ENCODE assay signal across 2 cellular contexts in the genomic region with DNA sequence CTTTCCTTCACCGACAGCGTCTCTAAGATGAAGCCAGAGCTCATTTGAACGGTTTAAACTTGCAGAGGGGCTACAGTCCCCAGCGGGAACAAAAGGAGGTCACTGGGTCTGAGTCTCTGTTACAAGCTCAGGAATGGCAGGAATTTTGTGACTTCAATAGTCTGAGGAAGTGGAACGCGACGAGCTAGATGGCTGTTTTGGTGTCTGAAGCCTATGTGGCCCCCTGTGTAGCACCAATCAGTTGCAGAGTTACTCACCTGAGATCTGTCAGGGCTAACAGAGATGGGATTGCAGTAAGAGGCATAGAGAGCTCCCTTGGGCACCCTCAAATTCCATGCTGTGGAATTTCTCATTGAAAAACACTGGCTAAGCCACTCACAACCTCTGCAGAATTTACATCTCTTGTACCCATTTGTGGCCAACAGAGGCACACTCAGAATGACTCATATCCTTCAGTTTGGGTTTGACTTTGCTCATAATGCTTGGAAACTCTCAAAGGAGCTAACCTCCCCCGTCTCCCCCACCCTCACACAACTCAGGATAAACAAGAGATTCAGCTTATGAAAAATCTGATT.
A peak's percentile ranks its signal among the peaks of the same experiment; 100 is the strongest.
TF ChIP-seq lines count a peak whose summit lies in the region.

No MANE protein-coding gene starts in this region.

TF ChIP-seq in GM23338, 12 proteins besides CTCF, POLR2A, EP300 and RAD21 (continued from another document and continues in another):
- TF ChIP-seq EZH2 (IDR thresholded peaks at IDR 0.05; ENCODE audit: low read depth, unreplicated experiment) = no peak
- TF ChIP-seq CREB1 (CRISPR knock-in tag; IDR thresholded peaks at IDR 0.05; ENCODE audit: low read depth) = no peak; the same call in 1 of the 2 replicates
- TF ChIP-seq, protein P1, sequence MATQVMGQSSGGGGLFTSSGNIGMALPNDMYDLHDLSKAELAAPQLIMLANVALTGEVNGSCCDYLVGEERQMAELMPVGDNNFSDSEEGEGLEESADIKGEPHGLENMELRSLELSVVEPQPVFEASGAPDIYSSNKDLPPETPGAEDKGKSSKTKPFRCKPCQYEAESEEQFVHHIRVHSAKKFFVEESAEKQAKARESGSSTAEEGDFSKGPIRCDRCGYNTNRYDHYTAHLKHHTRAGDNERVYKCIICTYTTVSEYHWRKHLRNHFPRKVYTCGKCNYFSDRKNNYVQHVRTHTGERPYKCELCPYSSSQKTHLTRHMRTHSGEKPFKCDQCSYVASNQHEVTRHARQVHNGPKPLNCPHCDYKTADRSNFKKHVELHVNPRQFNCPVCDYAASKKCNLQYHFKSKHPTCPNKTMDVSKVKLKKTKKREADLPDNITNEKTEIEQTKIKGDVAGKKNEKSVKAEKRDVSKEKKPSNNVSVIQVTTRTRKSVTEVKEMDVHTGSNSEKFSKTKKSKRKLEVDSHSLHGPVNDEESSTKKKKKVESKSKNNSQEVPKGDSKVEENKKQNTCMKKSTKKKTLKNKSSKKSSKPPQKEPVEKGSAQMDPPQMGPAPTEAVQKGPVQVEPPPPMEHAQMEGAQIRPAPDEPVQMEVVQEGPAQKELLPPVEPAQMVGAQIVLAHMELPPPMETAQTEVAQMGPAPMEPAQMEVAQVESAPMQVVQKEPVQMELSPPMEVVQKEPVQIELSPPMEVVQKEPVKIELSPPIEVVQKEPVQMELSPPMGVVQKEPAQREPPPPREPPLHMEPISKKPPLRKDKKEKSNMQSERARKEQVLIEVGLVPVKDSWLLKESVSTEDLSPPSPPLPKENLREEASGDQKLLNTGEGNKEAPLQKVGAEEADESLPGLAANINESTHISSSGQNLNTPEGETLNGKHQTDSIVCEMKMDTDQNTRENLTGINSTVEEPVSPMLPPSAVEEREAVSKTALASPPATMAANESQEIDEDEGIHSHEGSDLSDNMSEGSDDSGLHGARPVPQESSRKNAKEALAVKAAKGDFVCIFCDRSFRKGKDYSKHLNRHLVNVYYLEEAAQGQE (IDR thresholded peaks at IDR 0.05; ENCODE audit: unreplicated experiment) = no peak
- TF ChIP-seq, protein P2, sequence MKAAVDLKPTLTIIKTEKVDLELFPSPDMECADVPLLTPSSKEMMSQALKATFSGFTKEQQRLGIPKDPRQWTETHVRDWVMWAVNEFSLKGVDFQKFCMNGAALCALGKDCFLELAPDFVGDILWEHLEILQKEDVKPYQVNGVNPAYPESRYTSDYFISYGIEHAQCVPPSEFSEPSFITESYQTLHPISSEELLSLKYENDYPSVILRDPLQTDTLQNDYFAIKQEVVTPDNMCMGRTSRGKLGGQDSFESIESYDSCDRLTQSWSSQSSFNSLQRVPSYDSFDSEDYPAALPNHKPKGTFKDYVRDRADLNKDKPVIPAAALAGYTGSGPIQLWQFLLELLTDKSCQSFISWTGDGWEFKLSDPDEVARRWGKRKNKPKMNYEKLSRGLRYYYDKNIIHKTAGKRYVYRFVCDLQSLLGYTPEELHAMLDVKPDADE (IDR thresholded peaks at IDR 0.05) = no peak
- no peak for TF ChIP-seq ZNF331 (CRISPR knock-in tag; IDR thresholded peaks at IDR 0.05; ENCODE audit: low read depth)
- peak; percentile 39; the same call in 1 of the 2 replicates for TF ChIP-seq POLR2AphosphoS5 (IDR thresholded peaks at IDR 0.05; ENCODE audit: low read depth)
- TF ChIP-seq ZNF114 (CRISPR knock-in tag; IDR thresholded peaks at IDR 0.05) = no peak
- TF ChIP-seq EZH2phosphoT487 (IDR thresholded peaks at IDR 0.05; ENCODE audit: unreplicated experiment) = no peak
- no peak for TF ChIP-seq STAT1 (IDR thresholded peaks at IDR 0.05; ENCODE audit: unreplicated experiment)

TF ChIP-seq in endothelial cell of umbilical vein, 7 proteins besides CTCF, POLR2A, EP300 and RAD21 (continued from another document):
- peak; percentile 47 for TF ChIP-seq JUN (IDR thresholded peaks at IDR 0.05; ENCODE audit: borderline replicate concordance, insufficient read depth, insufficient read length, low read depth)
- peak; percentile 43 for TF ChIP-seq POLR2AphosphoS5 (IDR thresholded peaks at IDR 0.05; ENCODE audit: insufficient read depth, low read depth, low read length)
- TF ChIP-seq, protein P3, sequence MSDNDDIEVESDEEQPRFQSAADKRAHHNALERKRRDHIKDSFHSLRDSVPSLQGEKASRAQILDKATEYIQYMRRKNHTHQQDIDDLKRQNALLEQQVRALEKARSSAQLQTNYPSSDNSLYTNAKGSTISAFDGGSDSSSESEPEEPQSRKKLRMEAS (IDR thresholded peaks at IDR 0.05; ENCODE audit: insufficient read depth, insufficient read length) = no peak
